Comparison of ENCODE assay signal across 23 cellular contexts in genomic region chrX:153634832-153635231, GRCh38. TPM values are rescaled to one million over a fixed set of nuclear protein-coding genes. Genes with fewer than 3 reads are reported as not detected.
"Had no signal": no experiment of that assay in that cellular context is flagged by ENCODE, and none has a peak within 500 bp of the region (broad histone marks: within the 10 kb centered on the region; RNA-seq: fewer than 3 reads in every experiment).

No MANE protein-coding gene starts in this region.

- H3K4me3 Mint-ChIP-seq: activated CD8-positive, alpha-beta memory T cell treated with anti-CD3 and anti-CD28 coated beads, Interleukin-2, amount 10 ng/mL, durations not matched to agents 7 days and 5 days; activated CD8-positive, alpha-beta T cell treated with anti-CD3 and anti-CD28 coated beads for 36 hours; activated T-helper 1 cell treated with anti-CD3 and anti-CD28 coated beads, Interleukin-12 subunit alpha, Interleukin-12 subunit beta, Interleukin-2, Interleukin-4 antibody, amounts not matched to agents 30 ng/mL and 10 ng/mL and 1 ng/mL, durations not matched to agents 14 hours and 24 hours and 36 hours; brain; naive thymus-derived CD8-positive, alpha-beta T cell; stimulated activated naive CD8-positive, alpha-beta T cell treated with anti-CD3 and anti-CD28 coated beads, Interleukin-15, amount 100 ng/mL, for 72 hours; T-helper 1 cell treated with Interleukin-12 subunit alpha and Interleukin-12 subunit beta and Interleukin-4 antibody, amounts not matched to agents 30 μg/mL and 1 μg/mL, for 36 hours had no signal

- H3K4me3 ChIP-seq: lung, SJSA1, tibial artery had no signal

- H3K79me2 ChIP-seq: parathyroid adenoma had no signal

- ATAC-seq: activated CD8-positive, alpha-beta memory T cell treated with anti-CD3 and anti-CD28 coated beads, Interleukin-2, amount 10 ng/mL, durations not matched to agents 7 days and 5 days; activated CD8-positive, alpha-beta T cell treated with anti-CD3 and anti-CD28 coated beads for 36 hours; esophagus mucosa; naive thymus-derived CD8-positive, alpha-beta T cell; stimulated activated naive CD8-positive, alpha-beta T cell treated with anti-CD3 and anti-CD28 coated beads, Interleukin-15, amount 100 ng/mL, for 72 hours had no signal

- H3K27ac Mint-ChIP-seq: activated CD8-positive, alpha-beta memory T cell treated with anti-CD3 and anti-CD28 coated beads, Interleukin-2, amount 10 ng/mL, durations not matched to agents 7 days and 5 days; activated CD8-positive, alpha-beta T cell treated with anti-CD3 and anti-CD28 coated beads for 36 hours; activated T-helper 1 cell treated with anti-CD3 and anti-CD28 coated beads, Interleukin-12 subunit alpha, Interleukin-12 subunit beta, Interleukin-2, Interleukin-4 antibody, amounts not matched to agents 30 ng/mL and 10 ng/mL and 1 ng/mL, durations not matched to agents 14 hours and 24 hours and 36 hours; T-helper 1 cell treated with Interleukin-12 subunit alpha and Interleukin-12 subunit beta and Interleukin-4 antibody, amounts not matched to agents 30 μg/mL and 1 μg/mL, for 36 hours had no signal

- H3K27ac ChIP-seq: neutrophil, parathyroid adenoma, SJSA1, tibial artery had no signal

- H3K4me1 ChIP-seq: parathyroid adenoma, SJSA1, tibial artery had no signal

- H2AFZ ChIP-seq: parathyroid adenoma had no signal

- H3K27me3 Mint-ChIP-seq: activated CD8-positive, alpha-beta memory T cell treated with anti-CD3 and anti-CD28 coated beads, Interleukin-2, amount 10 ng/mL, durations not matched to agents 7 days and 5 days had no signal

- H3K9me3 Mint-ChIP-seq: activated T-helper 1 cell treated with anti-CD3 and anti-CD28 coated beads, Interleukin-12 subunit alpha, Interleukin-12 subunit beta, Interleukin-2, Interleukin-4 antibody, amounts not matched to agents 30 ng/mL and 10 ng/mL and 1 ng/mL, durations not matched to agents 14 hours and 24 hours and 36 hours; stimulated activated naive CD8-positive, alpha-beta T cell treated with anti-CD3 and anti-CD28 coated beads, Interleukin-15, amount 100 ng/mL, for 72 hours; T-helper 1 cell treated with Interleukin-12 subunit alpha and Interleukin-12 subunit beta and Interleukin-4 antibody, amounts not matched to agents 30 μg/mL and 1 μg/mL, for 36 hours had no signal

- H3K27me3 ChIP-seq: SJSA1, tibial artery had no signal

- DNase-seq: activated CD4-positive, alpha-beta T cell treated with anti-CD3 and anti-CD28 coated beads for 48 hours; activated CD8-positive, alpha-beta memory T cell treated with anti-CD3 and anti-CD28 coated beads, Interleukin-2, amount 10 ng/mL, durations not matched to agents 7 days and 5 days; activated CD8-positive, alpha-beta T cell treated with anti-CD3 and anti-CD28 coated beads for 36 hours; activated gamma-delta T cell; activated naive CD4-positive, alpha-beta T cell treated with anti-CD3 and anti-CD28 coated beads, Interleukin-2, amount 50 U/mL, for 16 hours; caudate nucleus; effector memory CD4-positive, alpha-beta T cell; left cardiac atrium; naive thymus-derived CD8-positive, alpha-beta T cell; stimulated activated CD4-positive, alpha-beta T cell treated with anti-CD3 and anti-CD28 coated beads, Interleukin-12 subunit alpha, Interleukin-12 subunit beta, amount 100 ng/mL, for 4 hours; stimulated activated naive CD8-positive, alpha-beta T cell treated with anti-CD3 and anti-CD28 coated beads, Interleukin-15, amount 100 ng/mL, for 72 hours had no signal

- H3K9me3 ChIP-seq: neutrophil, SJSA1 had no signal

- H3K36me3 ChIP-seq: neutrophil, SJSA1, tibial artery had no signal

- H3K36me3 Mint-ChIP-seq: brain had no signal

- H3K4me1 Mint-ChIP-seq: activated CD8-positive, alpha-beta memory T cell treated with anti-CD3 and anti-CD28 coated beads, Interleukin-2, amount 10 ng/mL, durations not matched to agents 7 days and 5 days; naive thymus-derived CD8-positive, alpha-beta T cell; stimulated activated naive CD8-positive, alpha-beta T cell treated with anti-CD3 and anti-CD28 coated beads, Interleukin-15, amount 100 ng/mL, for 72 hours had no signal

RNA-seq across cellular contexts. Expression of gene DUSP9, which starts 12.2 kb away (rescaled TPM):
- total RNA-seq: aorta; endothelial cell of umbilical vein; left cardiac atrium; naive thymus-derived CD8-positive, alpha-beta T cell had no signal
- polyA plus RNA-seq: aorta; naive thymus-derived CD8-positive, alpha-beta T cell had no signal

RNA-seq across cellular contexts. Expression of gene PNCK, which starts 38.8 kb away (rescaled TPM):
- total RNA-seq: activated CD8-positive, alpha-beta memory T cell treated with anti-CD3 and anti-CD28 coated beads, Interleukin-2, amount 10 ng/mL, durations not matched to agents 7 days and 5 days; activated T-helper 1 cell treated with anti-CD3 and anti-CD28 coated beads, Interleukin-12 subunit alpha, Interleukin-12 subunit beta, Interleukin-2, Interleukin-4 antibody, amounts not matched to agents 30 ng/mL and 10 ng/mL and 1 ng/mL, durations not matched to agents 14 hours and 24 hours and 36 hours; dermis microvascular lymphatic vessel endothelial cell; endothelial cell of umbilical vein; naive thymus-derived CD8-positive, alpha-beta T cell; SJSA1 had no signal
- polyA plus RNA-seq: naive thymus-derived CD8-positive, alpha-beta T cell had no signal
